ENCODE assay signal across 17 cellular contexts in genomic region chr4:62117879-62118278, GRCh38.
A peak's percentile ranks its signal among the peaks of the same experiment; 100 is the strongest.
DNase-seq lines count a peak whose midpoint lies in the region; ATAC-seq and TF ChIP-seq lines count a peak whose summit lies in the region.
"Had no signal": no experiment of that assay in that cellular context is flagged by ENCODE, and none has a peak within 500 bp of the region (broad histone marks: within the 10 kb centered on the region; RNA-seq: fewer than 3 reads in every experiment).

No MANE protein-coding gene starts in this region.

- H3K36me3 ChIP-seq in SK-N-MC (ENCODE audit: insufficient read depth, low read length) (no peaks in the 10 kb centered on the region), adipocyte (ENCODE audit: control insufficient read depth, insufficient read depth, low read length, severe bottlenecking) (no peaks in the 10 kb centered on the region), uterus (no peaks in the 10 kb centered on the region)
- H3K36me3 ChIP-seq: BLaER1 treated with 17β-estradiol and CSF1 and Interleukin-3, amounts not matched to agents 10 nM and 100 nM had no signal

- no peak for TF ChIP-seq CTCF in uterus (IDR thresholded peaks at IDR 0.05)

- H3K4me1 ChIP-seq in adipocyte (ENCODE audit: control insufficient read depth, insufficient read depth, low read length): no peaks in the 10 kb centered on the region
- no peaks in the 10 kb centered on the region for H3K4me1 ChIP-seq in uterus
- H3K4me1 ChIP-seq: BLaER1 treated with 17β-estradiol and CSF1 and Interleukin-3, amounts not matched to agents 10 nM and 100 nM had no signal

- no peak overlapping the region; the same call in 1 of the 2 replicates for H3K4me3 ChIP-seq in SK-N-MC
- H3K4me3 ChIP-seq in adipocyte (ENCODE audit: low read length): no peak overlapping the region
- H3K4me3 ChIP-seq in uterus: no peak overlapping the region
- H3K4me3 ChIP-seq: BLaER1 treated with 17β-estradiol and CSF1 and Interleukin-3, amounts not matched to agents 10 nM and 100 nM; GM12878; GM23248 had no signal

- intact Hi-C loops in uterus (cut with DNase I; ENCODE audit: low total_unique reads): no loop called here

- H3K9me3 ChIP-seq in SK-N-MC (ENCODE audit: low read depth, low read length) (no peaks in the 10 kb centered on the region; the same call in 1 of the 2 replicates), adipocyte (ENCODE audit: control insufficient read depth, low read length) (no peaks in the 10 kb centered on the region), uterus (no peaks in the 10 kb centered on the region)
- H3K9me3 ChIP-seq: BLaER1 treated with 17β-estradiol and CSF1 and Interleukin-3, amounts not matched to agents 10 nM and 100 nM had no signal

- no peaks in the 10 kb centered on the region for H3K27me3 ChIP-seq in adipocyte (replicated peaks; ENCODE audit: control insufficient read depth, insufficient read depth, low read length)
- H3K27me3 ChIP-seq in uterus: no peaks in the 10 kb centered on the region
- H3K27me3 ChIP-seq: BLaER1 treated with 17β-estradiol and CSF1 and Interleukin-3, amounts not matched to agents 10 nM and 100 nM had no signal

- H3K27ac ChIP-seq in SK-N-MC (peak overlapping the region; percentile 99), uterus (no peak overlapping the region)
- H3K27ac ChIP-seq: BLaER1 treated with 17β-estradiol and CSF1 and Interleukin-3, amounts not matched to agents 10 nM and 100 nM; GM23248 had no signal

- ATAC-seq in HG03039 (IDR thresholded peaks at IDR 0.05; ENCODE audit: unreplicated experiment) (no peak), HG02763 (IDR thresholded peaks at IDR 0.05; ENCODE audit: unreplicated experiment) (no peak)
- ATAC-seq: GM12878 had no signal

- no peak overlapping the region for H3K9ac ChIP-seq in SK-N-MC (ENCODE audit: insufficient read length)
- H3K9ac ChIP-seq in adipocyte (ENCODE audit: low read length): no peak overlapping the region
- H3K9ac ChIP-seq: BLaER1 treated with 17β-estradiol and CSF1 and Interleukin-3, amounts not matched to agents 10 nM and 100 nM; GM23248 had no signal

- no peak for TF ChIP-seq POLR2A in uterus (IDR thresholded peaks at IDR 0.05)

- DNase-seq in NCI-H69 (lab: John Stamatoyannopoulos, UW): peak; percentile 47
- DNase-seq in SK-N-MC (ENCODE audit: low read depth, low spot score): no peak
- DNase-seq in adipocyte (ENCODE audit: low read depth): peak; percentile 34
- DNase-seq in uterus: no peak
- DNase-seq: CD4-positive, alpha-beta T cell; CD8-positive, alpha-beta memory T cell; DMS 273 treated with DMSO at 0.1 percent for 48 hours; DMS79; EL; GDM1; GM23248; H7; HCEC 1CT had no signal

Comparison
In these comparisons a context has a peak if more than half of its experiments do, and no peak if none do; other contexts are left out.
1. DNase-seq: peak in NCI-H69 (single experiment) and adipocyte (single experiment); none in SK-N-MC (single experiment) and uterus (0 of 2).